13 cellular contexts compared by ENCODE assay signal in genomic region chr10:47406870-47407648, GRCh38. TPM values are rescaled to one million over a fixed set of nuclear protein-coding genes. Genes with fewer than 3 reads are reported as not detected.
DNase-seq lines count a peak whose midpoint lies in the region; ATAC-seq and TF ChIP-seq lines count a peak whose summit lies in the region.
"Had no signal": no experiment of that assay in that cellular context is flagged by ENCODE, and none has a peak within 500 bp of the region (broad histone marks: within the 10 kb centered on the region; RNA-seq: fewer than 3 reads in every experiment).

No MANE protein-coding gene starts in this region.

- peaks cover 35% of the 10 kb centered on the region for H3K4me1 ChIP-seq in RWPE2 (ENCODE audit: insufficient read depth, poor library complexity, severe bottlenecking)

- ATAC-seq in activated CD8-positive, alpha-beta T cell treated with anti-CD3 and anti-CD28 coated beads for 36 hours, result peak; percentile 45
- no peak for ATAC-seq in activated CD8-positive, alpha-beta T cell treated with anti-CD3 and anti-CD28 coated beads, Interleukin-2, amount 10 ng/mL, durations not matched to agents 7 days and 5 days
- ATAC-seq in RWPE2 (ENCODE audit: low read depth) (peak; percentile 81), HG03439 (IDR thresholded peaks at IDR 0.05; ENCODE audit: unreplicated experiment) (no peak), GM18498 (IDR thresholded peaks at IDR 0.05; ENCODE audit: unreplicated experiment) (no peak)

- H3K4me3 Mint-ChIP-seq in activated CD8-positive, alpha-beta T cell treated with anti-CD3 and anti-CD28 coated beads for 36 hours, result no peak overlapping the region
- H3K4me3 Mint-ChIP-seq in activated CD8-positive, alpha-beta T cell treated with anti-CD3 and anti-CD28 coated beads, Interleukin-2, amount 10 ng/mL, durations not matched to agents 7 days and 5 days, result no peak overlapping the region
- H3K4me3 Mint-ChIP-seq in type B pancreatic cell, result peak overlapping the region; percentile 14

- H3K4me1 Mint-ChIP-seq in activated CD8-positive, alpha-beta T cell treated with anti-CD3 and anti-CD28 coated beads for 36 hours (ENCODE audit: low read depth), result no peaks in the 10 kb centered on the region
- H3K4me1 Mint-ChIP-seq in activated CD8-positive, alpha-beta T cell treated with anti-CD3 and anti-CD28 coated beads, Interleukin-2, amount 10 ng/mL, durations not matched to agents 7 days and 5 days (ENCODE audit: low read depth), result no peaks in the 10 kb centered on the region
- H3K4me1 Mint-ChIP-seq in type B pancreatic cell (ENCODE audit: unreplicated experiment), result peaks cover 23% of the 10 kb centered on the region

- POLR2A ChIA-PET in activated CD8-positive, alpha-beta T cell treated with anti-CD3 and anti-CD28 coated beads for 36 hours (lab: Charles Lee), result no interaction called here
- POLR2A ChIA-PET in activated CD8-positive, alpha-beta T cell treated with anti-CD3 and anti-CD28 coated beads, Interleukin-2, amount 10 ng/mL, durations not matched to agents 7 days and 5 days (lab: Charles Lee), result no interaction called here

- DNase-seq in activated CD8-positive, alpha-beta T cell treated with anti-CD3 and anti-CD28 coated beads for 36 hours, result no peak
- DNase-seq in activated CD8-positive, alpha-beta T cell treated with anti-CD3 and anti-CD28 coated beads, Interleukin-2, amount 10 ng/mL, durations not matched to agents 7 days and 5 days, result no peak
- DNase-seq in RWPE2 (ENCODE audit: low spot score) (peak; percentile 85), fibroblast of pulmonary artery (ENCODE audit: low read depth) (peak; percentile 62), type B pancreatic cell (ENCODE audit: extremely low spot score, unreplicated experiment) (no peak), NCI-H2171 treated with DMSO at 0.1 percent for 48 hours (lab: John Stamatoyannopoulos, UW) (no peak)
- DNase-seq: AML-193, aorta, NCI-H187, WERI-Rb-1 had no signal

- CTCF ChIA-PET in activated CD8-positive, alpha-beta T cell treated with anti-CD3 and anti-CD28 coated beads for 36 hours (lab: Charles Lee), result no interaction called here
- CTCF ChIA-PET in activated CD8-positive, alpha-beta T cell treated with anti-CD3 and anti-CD28 coated beads, Interleukin-2, amount 10 ng/mL, durations not matched to agents 7 days and 5 days (lab: Charles Lee), result no interaction called here

- TF ChIP-seq CTCF in activated CD8-positive, alpha-beta T cell treated with anti-CD3 and anti-CD28 coated beads for 36 hours (IDR thresholded peaks at IDR 0.05), result no peak
- TF ChIP-seq CTCF in RWPE2 (IDR thresholded peaks at IDR 0.05; ENCODE audit: poor library complexity, severe bottlenecking) (no peak), fibroblast of pulmonary artery (IDR thresholded peaks at IDR 0.05; ENCODE audit: low read length, missing control alignments) (no peak), type B pancreatic cell (conservative IDR thresholded peaks at IDR 0.05) (no peak)

- H3K27me3 ChIP-seq in RWPE2 (ENCODE audit: insufficient read depth, poor library complexity, severe bottlenecking), result no peaks in the 10 kb centered on the region

- no peaks in the 10 kb centered on the region for H3K27me3 Mint-ChIP-seq in activated CD8-positive, alpha-beta T cell treated with anti-CD3 and anti-CD28 coated beads for 36 hours
- no peaks in the 10 kb centered on the region for H3K27me3 Mint-ChIP-seq in activated CD8-positive, alpha-beta T cell treated with anti-CD3 and anti-CD28 coated beads, Interleukin-2, amount 10 ng/mL, durations not matched to agents 7 days and 5 days (ENCODE audit: low read depth)
- no peaks in the 10 kb centered on the region for H3K27me3 Mint-ChIP-seq in type B pancreatic cell

- H3K36me3 ChIP-seq in RWPE2 (ENCODE audit: low read depth), result no peaks in the 10 kb centered on the region
- H3K36me3 ChIP-seq: WERI-Rb-1 had no signal

- H3K36me3 Mint-ChIP-seq in activated CD8-positive, alpha-beta T cell treated with anti-CD3 and anti-CD28 coated beads for 36 hours (ENCODE audit: low read depth), result no peaks in the 10 kb centered on the region
- H3K36me3 Mint-ChIP-seq in activated CD8-positive, alpha-beta T cell treated with anti-CD3 and anti-CD28 coated beads, Interleukin-2, amount 10 ng/mL, durations not matched to agents 7 days and 5 days (ENCODE audit: low read depth), result no peaks in the 10 kb centered on the region
- H3K36me3 Mint-ChIP-seq in type B pancreatic cell, result no peaks in the 10 kb centered on the region

- H3K9me3 ChIP-seq in RWPE2 (ENCODE audit: severe bottlenecking), result no peaks in the 10 kb centered on the region

- no peaks in the 10 kb centered on the region for H3K9me3 Mint-ChIP-seq in activated CD8-positive, alpha-beta T cell treated with anti-CD3 and anti-CD28 coated beads for 36 hours
- no peaks in the 10 kb centered on the region for H3K9me3 Mint-ChIP-seq in activated CD8-positive, alpha-beta T cell treated with anti-CD3 and anti-CD28 coated beads, Interleukin-2, amount 10 ng/mL, durations not matched to agents 7 days and 5 days (ENCODE audit: insufficient read depth)
- no peaks in the 10 kb centered on the region for H3K9me3 Mint-ChIP-seq in type B pancreatic cell

- peak overlapping the region; percentile 70 for H3K27ac ChIP-seq in RWPE2 (ENCODE audit: poor library complexity, severe bottlenecking)
- H3K27ac ChIP-seq: WERI-Rb-1 had no signal

- peak overlapping the region; percentile 12 for H3K4me3 ChIP-seq in RWPE2 (ENCODE audit: severe bottlenecking)
- no peak overlapping the region for H3K4me3 ChIP-seq in fibroblast of pulmonary artery (replicated peaks; ENCODE audit: low read depth, low read length)
- H3K4me3 ChIP-seq: smooth muscle cell had no signal

- intact Hi-C loops in activated CD8-positive, alpha-beta T cell treated with anti-CD3 and anti-CD28 coated beads for 36 hours (cut with micrococcal nuclease), result no loop called here

- no peak overlapping the region for H3K27ac Mint-ChIP-seq in activated CD8-positive, alpha-beta T cell treated with anti-CD3 and anti-CD28 coated beads for 36 hours
- H3K27ac Mint-ChIP-seq in activated CD8-positive, alpha-beta T cell treated with anti-CD3 and anti-CD28 coated beads, Interleukin-2, amount 10 ng/mL, durations not matched to agents 7 days and 5 days, result no peak overlapping the region
- H3K27ac Mint-ChIP-seq in type B pancreatic cell, result no peak overlapping the region

RNA-seq across cellular contexts. Expression of gene ZNF488, which starts 23.0 kb away (rescaled TPM):
- under 1 TPM; 0.36 to 0.58 TPM for total RNA-seq in activated CD8-positive, alpha-beta T cell treated with anti-CD3 and anti-CD28 coated beads for 36 hours
- not detected for total RNA-seq in activated CD8-positive, alpha-beta T cell treated with anti-CD3 and anti-CD28 coated beads, Interleukin-2, amount 10 ng/mL, durations not matched to agents 7 days and 5 days
- total RNA-seq in type B pancreatic cell (ENCODE audit: low replicate concordance), result 4.0 and 4.9 TPM in 2 replicates

RNA-seq across cellular contexts. Expression of gene RBP3, which starts 58.9 kb away (rescaled TPM):
- not detected for total RNA-seq in activated CD8-positive, alpha-beta T cell treated with anti-CD3 and anti-CD28 coated beads for 36 hours
- total RNA-seq in activated CD8-positive, alpha-beta T cell treated with anti-CD3 and anti-CD28 coated beads, Interleukin-2, amount 10 ng/mL, durations not matched to agents 7 days and 5 days, result not detected
- not detected in 2 replicates for total RNA-seq in type B pancreatic cell (ENCODE audit: low replicate concordance)
- total RNA-seq: aorta, smooth muscle cell had no signal

Comparison
In these comparisons a context has a peak if more than half of its experiments do, and no peak if none do; other contexts are left out.
1. ATAC-seq: peak in activated CD8-positive, alpha-beta T cell treated with anti-CD3 and anti-CD28 coated beads for 36 hours (single experiment) and RWPE2 (single experiment); none in activated CD8-positive, alpha-beta T cell treated with anti-CD3 and anti-CD28 coated beads, Interleukin-2, amount 10 ng/mL, durations not matched to agents 7 days and 5 days (single experiment), HG03439 (single experiment) and GM18498 (single experiment).
2. DNase-seq: peak in RWPE2 (single experiment) and fibroblast of pulmonary artery (single experiment); none in activated CD8-positive, alpha-beta T cell treated with anti-CD3 and anti-CD28 coated beads for 36 hours (single experiment), activated CD8-positive, alpha-beta T cell treated with anti-CD3 and anti-CD28 coated beads, Interleukin-2, amount 10 ng/mL, durations not matched to agents 7 days and 5 days (single experiment), type B pancreatic cell (single experiment) and NCI-H2171 treated with DMSO at 0.1 percent for 48 hours (single experiment).